In genomic region chr17:38872671-38873385, GRCh38 we compare ENCODE assay signal across 8 cellular contexts. TPM values are rescaled to one million over a fixed set of nuclear protein-coding genes. Genes with fewer than 3 reads are reported as not detected.
A peak's percentile ranks its signal among the peaks of the same experiment; 100 is the strongest.
DNase-seq lines count a peak whose midpoint lies in the region; ATAC-seq, FAIRE-seq and TF ChIP-seq lines count a peak whose summit lies in the region.

No MANE protein-coding gene starts in this region.

- no peak for ATAC-seq in naive thymus-derived CD8-positive, alpha-beta T cell
- no peak for ATAC-seq in HG03432 (IDR thresholded peaks at IDR 0.05; ENCODE audit: unreplicated experiment)
- ATAC-seq in HG03354 (IDR thresholded peaks at IDR 0.05; ENCODE audit: poor library complexity, severe bottlenecking, unreplicated experiment), result no peak
- ATAC-seq in HG03135 (IDR thresholded peaks at IDR 0.05; ENCODE audit: unreplicated experiment), result no peak

- peaks cover 21% of the 10 kb centered on the region for H3K36me3 ChIP-seq in brain microvascular endothelial cell (replicated peaks)

- H3K27ac ChIP-seq in brain microvascular endothelial cell, result no peak overlapping the region

- DNase-seq in AG10803 (ENCODE audit: low read depth), result no peak
- peak; percentile 9 for DNase-seq in KBM-7
- no peak for DNase-seq in brain microvascular endothelial cell
- DNase-seq in naive thymus-derived CD8-positive, alpha-beta T cell, result peak in 1 of 10 donors; percentile 56
- no peak for DNase-seq in GM12892 (ENCODE audit: insufficient read length)

- H3K36me3 Mint-ChIP-seq in naive thymus-derived CD8-positive, alpha-beta T cell, result peaks cover 0 to 14% (median 0%) of the 10 kb centered on the region in 3 donors

- no peak for TF ChIP-seq POLR2A in GM12892 (IDR thresholded peaks at IDR 0.05; ENCODE audit: low read depth, low read length)

- TF ChIP-seq CTCF in AG10803 (conservative IDR thresholded peaks at IDR 0.05; ENCODE audit: low read length) (no peak), brain microvascular endothelial cell (IDR thresholded peaks at IDR 0.05; ENCODE audit: low read depth, low read length, missing control alignments) (no peak)

- peak overlapping the region; percentile 83 to 97 (median 92) for H3K27ac Mint-ChIP-seq in naive thymus-derived CD8-positive, alpha-beta T cell

- peak overlapping the region; percentile 99 for H3K4me3 ChIP-seq in AG10803 (ENCODE audit: low read length)
- H3K4me3 ChIP-seq in brain microvascular endothelial cell (ENCODE audit: low read depth, low read length), result peak overlapping the region; percentile 79

- no peaks in the 10 kb centered on the region for H3K9me3 Mint-ChIP-seq in naive thymus-derived CD8-positive, alpha-beta T cell

- H3K27me3 ChIP-seq in brain microvascular endothelial cell (replicated peaks), result no peaks in the 10 kb centered on the region

- H3K27me3 Mint-ChIP-seq in naive thymus-derived CD8-positive, alpha-beta T cell, result peaks cover 0 to 1% (median 0%) of the 10 kb centered on the region in 5 donors

- in situ Hi-C loops in KBM-7 (cut with MboI; ENCODE audit: low pct_unique_long_range_greater_than_20kb, low sequenced_read_pairs), result no loop called here
- in situ Hi-C loops in brain microvascular endothelial cell (cut with HindIII; ENCODE audit: low pct_ligation_motif_present, low sequenced_read_pairs), result no loop called here

- peaks cover 56 to 85% (median 78%) of the 10 kb centered on the region in 4 donors for H3K4me1 Mint-ChIP-seq in naive thymus-derived CD8-positive, alpha-beta T cell

- POLR2A ChIA-PET in naive thymus-derived CD8-positive, alpha-beta T cell (lab: Charles Lee), result interaction anchor here (0.5 to 11.0 kb wide), 9 partner anchors 7 to 51 kb away, joined by 3 to 161 read pairs (median 90); partner anchors contain the start of gene RPL23

- FAIRE-seq in GM12892 (lab: Jason Lieb, UNC), result no peak

- peak overlapping the region; percentile 92 to 100 (median 94) for H3K4me3 Mint-ChIP-seq in naive thymus-derived CD8-positive, alpha-beta T cell

RNA-seq across cellular contexts. Expression of gene LASP1, which starts 3.0 kb away (rescaled TPM):
- 100 to 1,000 TPM; 103 to 107 TPM for total RNA-seq in naive thymus-derived CD8-positive, alpha-beta T cell
- 10 to 100 TPM; 50.1 to 53.1 (median 52.0) TPM for polyA plus RNA-seq in naive thymus-derived CD8-positive, alpha-beta T cell
- 48.4 TPM for polyA plus RNA-seq in GM12892 (2012; ENCODE audit: missing spikeins)

RNA-seq across cellular contexts. Expression of gene RPL23, which starts 19.3 kb away (rescaled TPM):
- total RNA-seq in naive thymus-derived CD8-positive, alpha-beta T cell, result 1,000 to 10,000 TPM; 1,755 to 1,793 TPM
- 1,000 to 10,000 TPM; 1,506 to 1,897 (median 1,688) TPM for polyA plus RNA-seq in naive thymus-derived CD8-positive, alpha-beta T cell
- polyA plus RNA-seq in GM12892 (2012; ENCODE audit: missing spikeins), result 4,815 TPM

RNA-seq across cellular contexts. Expression of gene CWC25, which starts 47.7 kb away (rescaled TPM):
- 10 to 100 TPM; 36.1 to 41.3 TPM for total RNA-seq in naive thymus-derived CD8-positive, alpha-beta T cell
- 1 to 10 TPM; 6.3 to 7.4 (median 6.4) TPM for polyA plus RNA-seq in naive thymus-derived CD8-positive, alpha-beta T cell
- 21.9 TPM for polyA plus RNA-seq in GM12892 (2012; ENCODE audit: missing spikeins)
